ENCODE assay signal across 13 cellular contexts in the genomic region with DNA sequence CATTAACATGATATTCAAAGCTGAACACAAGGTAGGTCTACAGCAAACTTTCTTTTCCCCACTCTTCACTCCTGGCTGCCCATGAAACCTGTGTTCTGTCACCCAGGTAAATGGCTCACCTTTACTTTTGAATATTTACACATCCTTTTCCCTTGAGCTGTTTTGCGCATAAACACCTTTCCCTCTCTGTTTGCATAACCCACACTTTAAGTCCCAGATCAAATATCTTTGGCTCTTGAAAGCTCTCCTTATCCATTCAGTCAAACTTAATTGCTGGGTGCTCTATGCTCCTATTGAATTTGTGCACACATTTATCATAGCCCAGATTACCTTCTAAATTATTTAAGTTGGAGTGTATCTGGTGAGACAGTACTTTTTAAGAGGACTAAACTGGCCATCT.
"Had no signal": no experiment of that assay in that cellular context is flagged by ENCODE, and none has a peak within 500 bp of the region (broad histone marks: within the 10 kb centered on the region; RNA-seq: fewer than 3 reads in every experiment).

No MANE protein-coding gene starts in this region.

- H3K9me3 ChIP-seq: heart right ventricle, suprapubic skin had no signal

- H3K9me3 Mint-ChIP-seq: activated CD8-positive, alpha-beta T cell treated with anti-CD3 and anti-CD28 coated beads for 36 hours; activated T-helper 1 cell treated with anti-CD3 and anti-CD28 coated beads, Interleukin-12 subunit alpha, Interleukin-12 subunit beta, Interleukin-2, Interleukin-4 antibody, amounts not matched to agents 30 ng/mL and 10 ng/mL and 1 ng/mL, durations not matched to agents 14 hours and 24 hours and 36 hours had no signal

- H3K4me3 Mint-ChIP-seq: activated CD8-positive, alpha-beta T cell treated with anti-CD3 and anti-CD28 coated beads for 36 hours; activated T-helper 1 cell treated with anti-CD3 and anti-CD28 coated beads, Interleukin-12 subunit alpha, Interleukin-12 subunit beta, Interleukin-2, Interleukin-4 antibody, amounts not matched to agents 30 ng/mL and 10 ng/mL and 1 ng/mL, durations not matched to agents 14 hours and 24 hours and 36 hours had no signal

- H3K4me1 ChIP-seq: heart right ventricle, suprapubic skin had no signal

- H3K27me3 ChIP-seq: cardiac muscle cell, suprapubic skin had no signal

- H3K36me3 ChIP-seq: cardiac muscle cell, heart right ventricle, suprapubic skin, WERI-Rb-1 had no signal

- H3K4me3 ChIP-seq: cardiac muscle cell, heart right ventricle, suprapubic skin had no signal

- H3K27ac Mint-ChIP-seq: activated CD8-positive, alpha-beta T cell treated with anti-CD3 and anti-CD28 coated beads for 36 hours; activated T-helper 1 cell treated with anti-CD3 and anti-CD28 coated beads, Interleukin-12 subunit alpha, Interleukin-12 subunit beta, Interleukin-2, Interleukin-4 antibody, amounts not matched to agents 30 ng/mL and 10 ng/mL and 1 ng/mL, durations not matched to agents 14 hours and 24 hours and 36 hours had no signal

- DNase-seq: activated CD4-positive, alpha-beta T cell treated with anti-CD3 and anti-CD28 coated beads for 4 hours; activated CD8-positive, alpha-beta memory T cell treated with anti-CD3 and anti-CD28 coated beads, Interleukin-2, amount 50 U/mL, for 48 hours; activated CD8-positive, alpha-beta T cell treated with anti-CD3 and anti-CD28 coated beads for 36 hours; activated naive CD4-positive, alpha-beta T cell; heart right ventricle; stimulated activated CD4-positive, alpha-beta T cell treated with anti-CD3 and anti-CD28 coated beads, Interleukin-12 subunit alpha, Interleukin-12 subunit beta, amount 100 ng/mL, for 4 hours; stimulated activated naive CD4-positive, alpha-beta T cell treated with Interleukin-2 at 50 U/mL for 16 hours; T1000; WERI-Rb-1 had no signal

- H3K27me3 Mint-ChIP-seq: activated CD8-positive, alpha-beta T cell treated with anti-CD3 and anti-CD28 coated beads for 36 hours had no signal

- ATAC-seq: activated CD8-positive, alpha-beta T cell treated with anti-CD3 and anti-CD28 coated beads for 36 hours; heart right ventricle; left lobe of liver had no signal

- H3K27ac ChIP-seq: cardiac muscle cell, heart right ventricle, suprapubic skin, WERI-Rb-1 had no signal
